ENCODE assay signal across 7 cellular contexts in genomic region chr14:35285168-35285990, GRCh38. TPM values are rescaled to one million over a fixed set of nuclear protein-coding genes. Genes with fewer than 3 reads are reported as not detected.
DNase-seq lines count a peak whose midpoint lies in the region; ATAC-seq and TF ChIP-seq lines count a peak whose summit lies in the region.

No MANE protein-coding gene starts in this region.

- peak overlapping the region; percentile 24 for H3K27ac ChIP-seq in effector memory CD4-positive, alpha-beta T cell (ENCODE audit: insufficient read depth, low read length, poor library complexity, severe bottlenecking)
- H3K27ac ChIP-seq in thyroid gland, result no peak overlapping the region

- no peak for TF ChIP-seq CTCF in thyroid gland (IDR thresholded peaks at IDR 0.05)

- H3K4me3 ChIP-seq in effector memory CD4-positive, alpha-beta T cell (ENCODE audit: insufficient read depth, low read depth, low read length, poor library complexity, severe bottlenecking), result no peak overlapping the region
- no peak overlapping the region for H3K4me3 ChIP-seq in thyroid gland (replicated peaks in 1 of 3)

- ATAC-seq in GM18870 (IDR thresholded peaks at IDR 0.05; ENCODE audit: unreplicated experiment), result peak; percentile 70
- peak; percentile 56 for ATAC-seq in HG02623 (IDR thresholded peaks at IDR 0.05; ENCODE audit: unreplicated experiment)

- no peak for TF ChIP-seq POLR2A in thyroid gland (IDR thresholded peaks at IDR 0.05)

- intact Hi-C loops in thyroid gland (cut with DNase I), result no loop called here

- WGBS in thyroid gland, 2 donors, result 84 to 87% methylated on average over 4 of the region's 4 CpGs

- no peaks in the 10 kb centered on the region for H3K9me3 ChIP-seq in effector memory CD4-positive, alpha-beta T cell (ENCODE audit: control insufficient read depth, low read length)
- no peaks in the 10 kb centered on the region for H3K9me3 ChIP-seq in thyroid gland

- H3K27me3 ChIP-seq in effector memory CD4-positive, alpha-beta T cell (replicated peaks; ENCODE audit: control insufficient read depth, insufficient read depth, low read length, poor library complexity, severe bottlenecking), result no peaks in the 10 kb centered on the region
- H3K27me3 ChIP-seq in thyroid gland, result no peaks in the 10 kb centered on the region

- DNase-seq in MV-4-11 (lab: John Stamatoyannopoulos, UW) (peak; percentile 97), NCI-H146 (lab: John Stamatoyannopoulos, UW) (no peak), thyroid gland (no peak), middle frontal gyrus (ENCODE audit: extremely low spot score, low spot score) (no peak)
- no peak for DNase-seq in effector memory CD4-positive, alpha-beta T cell

- H3K36me3 ChIP-seq in effector memory CD4-positive, alpha-beta T cell (ENCODE audit: control insufficient read depth, insufficient read depth, low read length), result peaks cover 3% of the 10 kb centered on the region
- no peaks in the 10 kb centered on the region for H3K36me3 ChIP-seq in thyroid gland

- peaks cover 11% of the 10 kb centered on the region for H3K4me1 ChIP-seq in effector memory CD4-positive, alpha-beta T cell (ENCODE audit: control insufficient read depth, insufficient read depth, low read length, poor library complexity, severe bottlenecking)
- H3K4me1 ChIP-seq in thyroid gland, result no peaks in the 10 kb centered on the region

RNA-seq across cellular contexts. Expression of gene PSMA6, which starts 6.8 kb away (rescaled TPM):
- 100 to 1,000 TPM; 107 to 157 (median 120) TPM for total RNA-seq in thyroid gland
